ENCODE assay signal across 33 cellular contexts in genomic region chr18:22250026-22250425, GRCh38.
"Had no signal": no experiment of that assay in that cellular context is flagged by ENCODE, and none has a peak within 500 bp of the region (broad histone marks: within the 10 kb centered on the region; RNA-seq: fewer than 3 reads in every experiment).

No MANE protein-coding gene starts in this region.

- H3K4me1 ChIP-seq: body of pancreas, colonic mucosa, foreskin keratinocyte had no signal

- H3K27me3 ChIP-seq: body of pancreas, cardiac muscle cell, colonic mucosa, gastrocnemius medialis, heart left ventricle had no signal

- H3K9me3 Mint-ChIP-seq: activated B cell treated with CpG ODN at 0.5 μM for 24 hours; activated CD8-positive, alpha-beta T cell treated with anti-CD3 and anti-CD28 coated beads for 36 hours; dendritic cell treated with granulocyte-macrophage colony-stimulating factor and Interleukin-4, amounts not matched to agents 40 ng/mL and 50 ng/mL, for 4 days; endodermal cell; T-helper 2 cell treated with Interferon-gamma antibody and Interleukin-4, amounts not matched to agents 5 μg/mL and 100 μg/mL, for 36 hours had no signal

- H3K4me1 Mint-ChIP-seq: activated B cell treated with CpG ODN at 0.5 μM for 24 hours; activated T-helper 17 cell treated with anti-CD3 and anti-CD28 coated beads, Interleukin-2, amount 50 U/mL, for 72 hours; endodermal cell; T-helper 17 cell had no signal

- H3K36me3 Mint-ChIP-seq: activated naive CD8-positive, alpha-beta T cell had no signal

- H3K4me3 Mint-ChIP-seq: activated B cell treated with CpG ODN at 0.5 μM for 24 hours; activated CD8-positive, alpha-beta T cell treated with anti-CD3 and anti-CD28 coated beads for 36 hours; activated naive CD8-positive, alpha-beta T cell; activated T-cell treated with anti-CD3 and anti-CD28 coated beads, Interleukin-2, amount 50 U/mL, for 4 hours; activated T-helper 17 cell treated with anti-CD3 and anti-CD28 coated beads, Interleukin-2, amount 50 U/mL, for 72 hours; dendritic cell treated with granulocyte-macrophage colony-stimulating factor and Interleukin-4, amounts not matched to agents 40 ng/mL and 50 ng/mL, for 4 days; endodermal cell; T-helper 17 cell; T-helper 2 cell treated with Interferon-gamma antibody and Interleukin-4, amounts not matched to agents 5 μg/mL and 100 μg/mL, for 36 hours had no signal

- H3K27ac ChIP-seq: body of pancreas, cardiac muscle cell, dorsolateral prefrontal cortex, foreskin keratinocyte, gastrocnemius medialis, heart left ventricle, WERI-Rb-1 had no signal

- H3K27ac Mint-ChIP-seq: activated B cell treated with CpG ODN at 0.5 μM for 24 hours; activated CD8-positive, alpha-beta T cell treated with anti-CD3 and anti-CD28 coated beads for 36 hours; activated naive CD8-positive, alpha-beta T cell; activated T-helper 17 cell treated with anti-CD3 and anti-CD28 coated beads, Interleukin-2, amount 50 U/mL, for 72 hours; dendritic cell treated with granulocyte-macrophage colony-stimulating factor and Interleukin-4, amounts not matched to agents 40 ng/mL and 50 ng/mL, for 4 days; endodermal cell; T-helper 17 cell; T-helper 2 cell treated with Interferon-gamma antibody and Interleukin-4, amounts not matched to agents 5 μg/mL and 100 μg/mL, for 36 hours had no signal

- H3K4me3 ChIP-seq: body of pancreas, cardiac muscle cell, colonic mucosa, dorsolateral prefrontal cortex, gastrocnemius medialis, heart left ventricle had no signal

- H3K36me3 ChIP-seq: cardiac muscle cell, colonic mucosa, gastrocnemius medialis, heart left ventricle, WERI-Rb-1 had no signal

- H3K27me3 Mint-ChIP-seq: activated CD8-positive, alpha-beta T cell treated with anti-CD3 and anti-CD28 coated beads for 36 hours; activated T-helper 17 cell treated with anti-CD3 and anti-CD28 coated beads, Interleukin-2, amount 50 U/mL, for 72 hours; T-helper 17 cell had no signal

- H3K9me3 ChIP-seq: body of pancreas, colonic mucosa, gastrocnemius medialis, heart left ventricle had no signal

- DNase-seq: activated B cell treated with CpG ODN at 0.5 μM for 24 hours; activated CD4-positive, alpha-beta T cell treated with anti-CD3 and anti-CD28 coated beads for 48 hours; activated CD4-positive, alpha-beta T cell treated with anti-CD3 and anti-CD28 coated beads, Interleukin-2, amount 50 U/mL, for 1 hour; activated CD4-positive, alpha-beta T cell treated with anti-CD3 and anti-CD28 coated beads, Interleukin-2, amount 50 U/mL, for 48 hours; activated CD8-positive, alpha-beta memory T cell treated with anti-CD3 and anti-CD28 coated beads for 24 hours; activated CD8-positive, alpha-beta T cell treated with anti-CD3 and anti-CD28 coated beads for 36 hours; activated effector memory CD4-positive, alpha-beta T cell treated with Interleukin-2 at 50 U/mL for 16 hours; activated gamma-delta T cell treated with Interleukin-2 at 50 U/mL for 16 hours; activated naive CD4-positive, alpha-beta T cell treated with anti-CD3 and anti-CD28 coated beads, Interleukin-2, amount 50 U/mL, for 16 hours; activated naive CD4-positive, alpha-beta T cell treated with Interleukin-2 at 50 U/mL for 16 hours; activated T-cell treated with anti-CD3 and anti-CD28 coated beads, Interleukin-2, amount 50 U/mL, for 4 hours; amniotic stem cell; aorta; body of pancreas; central memory CD4-positive, alpha-beta T cell; cerebellar nuclear complex; dorsolateral prefrontal cortex; effector memory CD4-positive, alpha-beta T cell; endodermal cell; gastrocnemius medialis; glutamatergic neuron; T-helper 1 cell; T-helper 17 cell; T1000; WERI-Rb-1 had no signal
